1 cellular context compared by ENCODE assay signal in genomic region chr12:71178162-71178561, GRCh38.
TF ChIP-seq lines count a peak whose summit lies in the region.

No MANE protein-coding gene starts in this region.

TF ChIP-seq in GM23338, 12 proteins besides CTCF, POLR2A, EP300 and RAD21 (continued from another document):
- TF ChIP-seq ZNF462 (CRISPR knock-in tag; IDR thresholded peaks at IDR 0.05), result no peak
- TF ChIP-seq EZH2 (IDR thresholded peaks at IDR 0.05; ENCODE audit: low read depth, unreplicated experiment), result no peak
- no peak for TF ChIP-seq REST (IDR thresholded peaks at IDR 0.05; ENCODE audit: unreplicated experiment)
- TF ChIP-seq JUNB (IDR thresholded peaks at IDR 0.05; ENCODE audit: unreplicated experiment), result no peak
- no peak for TF ChIP-seq ZNF114 (CRISPR knock-in tag; IDR thresholded peaks at IDR 0.05)
- TF ChIP-seq STAT1 (IDR thresholded peaks at IDR 0.05; ENCODE audit: unreplicated experiment), result no peak
- no peak for TF ChIP-seq EZH2phosphoT487 (IDR thresholded peaks at IDR 0.05; ENCODE audit: unreplicated experiment)
- no peak for TF ChIP-seq ETS1 (IDR thresholded peaks at IDR 0.05)
- no peak for TF ChIP-seq POLR2AphosphoS5 (IDR thresholded peaks at IDR 0.05; ENCODE audit: low read depth)
TF ChIP-seq in GM23338: peak in this region for 0.
